Comparison of ENCODE assay signal across 2 cellular contexts in the genomic region with DNA sequence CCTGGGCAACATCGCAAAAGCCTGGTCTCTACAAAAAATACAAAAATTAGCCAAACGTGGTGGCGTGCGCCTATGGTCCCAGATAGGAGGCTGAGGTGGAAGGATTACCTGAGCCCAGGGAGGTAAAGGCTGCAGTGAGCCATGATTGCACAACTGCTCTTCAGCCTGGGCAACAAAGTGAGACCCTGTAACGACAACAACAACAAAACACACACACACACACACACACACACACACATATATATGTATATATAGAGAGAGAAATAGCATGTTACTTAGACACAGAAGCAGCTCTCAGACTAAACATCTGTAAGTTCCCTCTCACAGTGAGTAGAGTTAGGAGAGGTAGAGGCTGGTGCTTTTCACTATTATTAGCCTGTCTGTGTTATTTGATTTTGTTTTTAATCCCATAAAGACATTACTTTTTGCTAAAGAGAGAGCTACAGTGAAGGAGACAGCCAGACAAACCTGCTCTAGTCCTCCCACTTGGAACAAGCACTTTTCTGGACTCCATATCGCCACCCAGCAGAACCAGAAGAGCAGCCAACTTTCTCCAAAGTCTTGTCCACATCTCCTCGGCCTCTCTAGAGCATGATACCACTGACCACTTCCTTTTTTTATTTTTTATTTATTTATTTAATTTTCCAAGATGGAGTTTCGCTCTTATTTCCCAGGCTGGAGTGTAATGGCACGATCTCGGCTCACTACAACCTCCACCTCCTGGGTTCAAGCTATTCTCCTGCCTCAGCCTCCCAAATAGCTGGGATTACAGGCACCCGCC.
TF ChIP-seq lines count a peak whose summit lies in the region.

No MANE protein-coding gene starts in this region.

TF ChIP-seq in HEK293, 187 proteins besides CTCF, POLR2A, EP300 and RAD21 (continues in another document):
- TF ChIP-seq ZNF239 (tag by site-specific recombination; IDR thresholded peaks at IDR 0.05): no peak
- TF ChIP-seq ZNF48 (tag by site-specific recombination; IDR thresholded peaks at IDR 0.05): no peak
- TF ChIP-seq ZNF626 (tag by site-specific recombination; IDR thresholded peaks at IDR 0.05): no peak
- TF ChIP-seq ZNF248 (tag by site-specific recombination; IDR thresholded peaks at IDR 0.05): no peak
- no peak for TF ChIP-seq ZNF416 (tag by site-specific recombination; IDR thresholded peaks at IDR 0.05)
- no peak for TF ChIP-seq GLI4 (tag by site-specific recombination; IDR thresholded peaks at IDR 0.05)
- no peak for TF ChIP-seq KLF7 (tag by site-specific recombination; IDR thresholded peaks at IDR 0.05; ENCODE audit: borderline replicate concordance)
- TF ChIP-seq, protein P1, sequence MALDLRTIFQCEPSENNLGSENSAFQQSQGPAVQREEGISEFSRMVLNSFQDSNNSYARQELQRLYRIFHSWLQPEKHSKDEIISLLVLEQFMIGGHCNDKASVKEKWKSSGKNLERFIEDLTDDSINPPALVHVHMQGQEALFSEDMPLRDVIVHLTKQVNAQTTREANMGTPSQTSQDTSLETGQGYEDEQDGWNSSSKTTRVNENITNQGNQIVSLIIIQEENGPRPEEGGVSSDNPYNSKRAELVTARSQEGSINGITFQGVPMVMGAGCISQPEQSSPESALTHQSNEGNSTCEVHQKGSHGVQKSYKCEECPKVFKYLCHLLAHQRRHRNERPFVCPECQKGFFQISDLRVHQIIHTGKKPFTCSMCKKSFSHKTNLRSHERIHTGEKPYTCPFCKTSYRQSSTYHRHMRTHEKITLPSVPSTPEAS (tag by site-specific recombination; IDR thresholded peaks at IDR 0.05): peak; percentile 61
- peak; percentile 30; the same call in 1 of the 2 replicates for TF ChIP-seq ZNF600 (tag by site-specific recombination; IDR thresholded peaks at IDR 0.05)
- 0 out of 2 replicates have a peak, but pooled peaks have one; percentile 37 for TF ChIP-seq ZNF121 (tag by site-specific recombination; IDR thresholded peaks at IDR 0.05)
- no peak for TF ChIP-seq ZNF488 (tag by site-specific recombination; IDR thresholded peaks at IDR 0.05)
- no peak for TF ChIP-seq IKZF3 (tag by site-specific recombination; IDR thresholded peaks at IDR 0.05)
- TF ChIP-seq ZSCAN5A (tag by site-specific recombination; IDR thresholded peaks at IDR 0.05): no peak
- no peak for TF ChIP-seq INSM2 (tag by site-specific recombination; IDR thresholded peaks at IDR 0.05)
- TF ChIP-seq, protein P2, sequence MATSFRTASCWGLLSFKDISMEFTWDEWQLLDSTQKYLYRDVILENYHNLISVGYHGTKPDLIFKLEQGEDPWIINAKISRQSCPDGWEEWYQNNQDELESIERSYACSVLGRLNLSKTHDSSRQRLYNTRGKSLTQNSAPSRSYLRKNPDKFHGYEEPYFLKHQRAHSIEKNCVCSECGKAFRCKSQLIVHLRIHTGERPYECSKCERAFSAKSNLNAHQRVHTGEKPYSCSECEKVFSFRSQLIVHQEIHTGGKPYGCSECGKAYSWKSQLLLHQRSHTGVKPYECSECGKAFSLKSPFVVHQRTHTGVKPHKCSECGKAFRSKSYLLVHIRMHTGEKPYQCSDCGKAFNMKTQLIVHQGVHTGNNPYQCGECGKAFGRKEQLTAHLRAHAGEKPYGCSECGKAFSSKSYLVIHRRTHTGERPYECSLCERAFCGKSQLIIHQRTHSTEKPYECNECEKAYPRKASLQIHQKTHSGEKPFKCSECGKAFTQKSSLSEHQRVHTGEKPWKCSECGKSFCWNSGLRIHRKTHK (tag by site-specific recombination; IDR thresholded peaks at IDR 0.05): no peak
- TF ChIP-seq HIC1 (tag by site-specific recombination; IDR thresholded peaks at IDR 0.05): no peak

TF ChIP-seq in K562, 482 proteins besides CTCF, POLR2A, EP300 and RAD21:
- TF ChIP-seq CEBPB (tag; IDR thresholded peaks at IDR 0.05): peak; percentile 74
- no peak for TF ChIP-seq ETS2 (tag; IDR thresholded peaks at IDR 0.05; ENCODE audit: borderline replicate concordance, poor library complexity, severe bottlenecking)
- no peak for TF ChIP-seq PKNOX1 (IDR thresholded peaks at IDR 0.05)
- no peak for TF ChIP-seq MYBL2 (IDR thresholded peaks at IDR 0.05; ENCODE audit: low read depth)
- TF ChIP-seq MYBL2 (CRISPR knock-in tag; IDR thresholded peaks at IDR 0.05; ENCODE audit: borderline replicate concordance): no peak
- TF ChIP-seq HEY1 (CRISPR knock-in tag; IDR thresholded peaks at IDR 0.05; ENCODE audit: borderline replicate concordance): no peak
- TF ChIP-seq KLF10 (CRISPR knock-in tag; IDR thresholded peaks at IDR 0.05): no peak
- TF ChIP-seq ZBTB1 (CRISPR knock-in tag; IDR thresholded peaks at IDR 0.05; ENCODE audit: borderline replicate concordance, low read depth): no peak
- no peak for TF ChIP-seq SOX6 (IDR thresholded peaks at IDR 0.05)
- TF ChIP-seq, protein P3, sequence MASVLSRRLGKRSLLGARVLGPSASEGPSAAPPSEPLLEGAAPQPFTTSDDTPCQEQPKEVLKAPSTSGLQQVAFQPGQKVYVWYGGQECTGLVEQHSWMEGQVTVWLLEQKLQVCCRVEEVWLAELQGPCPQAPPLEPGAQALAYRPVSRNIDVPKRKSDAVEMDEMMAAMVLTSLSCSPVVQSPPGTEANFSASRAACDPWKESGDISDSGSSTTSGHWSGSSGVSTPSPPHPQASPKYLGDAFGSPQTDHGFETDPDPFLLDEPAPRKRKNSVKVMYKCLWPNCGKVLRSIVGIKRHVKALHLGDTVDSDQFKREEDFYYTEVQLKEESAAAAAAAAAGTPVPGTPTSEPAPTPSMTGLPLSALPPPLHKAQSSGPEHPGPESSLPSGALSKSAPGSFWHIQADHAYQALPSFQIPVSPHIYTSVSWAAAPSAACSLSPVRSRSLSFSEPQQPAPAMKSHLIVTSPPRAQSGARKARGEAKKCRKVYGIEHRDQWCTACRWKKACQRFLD (CRISPR knock-in tag; IDR thresholded peaks at IDR 0.05): no peak
- TF ChIP-seq MEF2A (IDR thresholded peaks at IDR 0.05; ENCODE audit: control insufficient read depth, low read depth, low read length): no peak
- no peak for TF ChIP-seq BRF1 (IDR thresholded peaks at IDR 0.05; ENCODE audit: borderline replicate concordance, extremely low read depth, insufficient read length)
- peak; percentile 84 for TF ChIP-seq SPI1 (IDR thresholded peaks at IDR 0.05; ENCODE audit: borderline replicate concordance, low read depth, low read length)
- TF ChIP-seq ZNF174 (CRISPR knock-in tag; IDR thresholded peaks at IDR 0.05): no peak
- TF ChIP-seq MAFK (IDR thresholded peaks at IDR 0.05; ENCODE audit: low read length): no peak
- TF ChIP-seq BRCA1 (IDR thresholded peaks at IDR 0.05): no peak
- no peak for TF ChIP-seq BRCA1 (CRISPR knock-in tag; IDR thresholded peaks at IDR 0.05)
- no peak for TF ChIP-seq CCNT2 (IDR thresholded peaks at IDR 0.05; ENCODE audit: borderline replicate concordance, extremely low read depth, insufficient read length, low read depth, low read length)
TF ChIP-seq in K562: peak in this region for 2.
